In the genomic region with DNA sequence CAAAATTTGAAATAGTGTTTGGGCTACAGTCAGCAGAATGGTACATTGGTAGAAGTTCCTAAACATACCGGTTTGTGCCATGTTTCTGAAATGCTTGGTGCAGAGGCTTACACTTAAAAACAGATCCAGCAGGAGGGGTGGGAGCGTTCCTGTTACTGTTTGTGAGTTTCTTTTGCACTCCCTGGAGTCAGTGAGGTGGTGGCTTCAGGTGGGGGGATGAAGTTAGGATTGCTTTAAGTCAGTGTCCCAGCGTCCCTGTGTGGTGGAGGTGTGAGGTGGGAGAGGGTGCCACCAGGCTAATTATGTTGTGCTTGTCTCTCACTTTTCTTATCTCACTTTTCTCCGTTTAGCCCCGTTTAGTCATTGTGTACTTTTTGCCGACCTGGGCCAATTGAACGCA, we compare ENCODE assay signal across 17 cellular contexts. TPM values are rescaled to one million over a fixed set of nuclear protein-coding genes. Genes with fewer than 3 reads are reported as not detected.
A peak's percentile ranks its signal among the peaks of the same experiment; 100 is the strongest.
DNase-seq lines count a peak whose midpoint lies in the region; ATAC-seq and TF ChIP-seq lines count a peak whose summit lies in the region.
"Had no signal": no experiment of that assay in that cellular context is flagged by ENCODE, and none has a peak within 500 bp of the region (broad histone marks: within the 10 kb centered on the region; RNA-seq: fewer than 3 reads in every experiment).

No MANE protein-coding gene starts in this region.

- H3K4me2 ChIP-seq in neural progenitor cell = peak overlapping the region; percentile 22

- H3K9me3 ChIP-seq in CD8-positive, alpha-beta T cell (ENCODE audit: low read length) = no peaks in the 10 kb centered on the region
- H3K9me3 ChIP-seq in HUES48 (ENCODE audit: control insufficient read depth, insufficient read depth, low read length) (no peaks in the 10 kb centered on the region), neural progenitor cell (ENCODE audit: low read depth) (no peaks in the 10 kb centered on the region), Peyer's patch (no peaks in the 10 kb centered on the region)

- H3F3A ChIP-seq in neural progenitor cell (ENCODE audit: low read depth) = peaks cover 18% of the 10 kb centered on the region

- H3K4me1 ChIP-seq in CD8-positive, alpha-beta T cell (ENCODE audit: insufficient read depth, low read length) = peaks cover 55% of the 10 kb centered on the region
- H3K4me1 ChIP-seq in HUES48 (ENCODE audit: control insufficient read depth, insufficient read depth, low read length) (peaks cover 66% of the 10 kb centered on the region), neural progenitor cell (peaks cover 37% of the 10 kb centered on the region), Peyer's patch (peaks cover 0 to 56% (median 0%) of the 10 kb centered on the region in 4 donors)

- ATAC-seq in CD8-positive, alpha-beta T cell = no peak
- no peak for ATAC-seq in GM19328 (IDR thresholded peaks at IDR 0.05; ENCODE audit: unreplicated experiment)
- ATAC-seq: SK-N-SH treated with all-trans-retinoic acid at 6 μM for 48 hours had no signal

- no peaks in the 10 kb centered on the region for H3K36me3 ChIP-seq in CD8-positive, alpha-beta T cell (ENCODE audit: insufficient read depth, low read length)
- H3K36me3 ChIP-seq in HUES48 (ENCODE audit: control insufficient read depth, insufficient read depth, low read length) = no peaks in the 10 kb centered on the region
- H3K36me3 ChIP-seq in neural progenitor cell = no peaks in the 10 kb centered on the region
- H3K36me3 ChIP-seq in Peyer's patch = no peaks in the 10 kb centered on the region

- H4K20me1 ChIP-seq in neural progenitor cell (ENCODE audit: low read depth) = peaks cover 100% of the 10 kb centered on the region

- no peak overlapping the region for H3K4me3 ChIP-seq in CD8-positive, alpha-beta T cell (ENCODE audit: low read depth, low read length)
- H3K4me3 ChIP-seq in HUES48 (ENCODE audit: low read depth, low read length) (no peak overlapping the region), neural progenitor cell (no peak overlapping the region), Peyer's patch (no peak overlapping the region)

- CTCF ChIA-PET in CD8-positive, alpha-beta T cell (lab: Charles Lee) = no interaction called here

- peaks cover 32% of the 10 kb centered on the region for H3K36me3 Mint-ChIP-seq in CD8-positive, alpha-beta T cell
- H3K36me3 Mint-ChIP-seq in glutamatergic neuron (ENCODE audit: unreplicated experiment) (no peaks in the 10 kb centered on the region), neural progenitor cell (peaks cover 24% of the 10 kb centered on the region)

- no peak for TF ChIP-seq POLR2A in Peyer's patch (IDR thresholded peaks at IDR 0.05)

- H3K9ac ChIP-seq in HUES48 (ENCODE audit: low read depth, low read length) = no peak overlapping the region
- no peak overlapping the region for H3K9ac ChIP-seq in neural progenitor cell

- intact Hi-C loops in CD8-positive, alpha-beta T cell (cut with DNase I, micrococcal nuclease) = no loop called here

- H3K4me1 Mint-ChIP-seq in CD8-positive, alpha-beta T cell (ENCODE audit: low read depth) = peaks cover 78% of the 10 kb centered on the region
- H3K4me1 Mint-ChIP-seq in glutamatergic neuron (ENCODE audit: low read depth, unreplicated experiment) (peaks cover 30% of the 10 kb centered on the region), neural progenitor cell (peaks cover 20% of the 10 kb centered on the region)

- TF ChIP-seq CTCF in CD8-positive, alpha-beta T cell (IDR thresholded peaks at IDR 0.05) = no peak
- TF ChIP-seq CTCF in glutamatergic neuron (IDR thresholded peaks at IDR 0.05; ENCODE audit: partially characterized antibody, unreplicated experiment) (no peak), neural progenitor cell (IDR thresholded peaks at IDR 0.05) (no peak), Peyer's patch (IDR thresholded peaks at IDR 0.05) (no peak)

- no peak overlapping the region for H3K4me3 Mint-ChIP-seq in CD8-positive, alpha-beta T cell
- H3K4me3 Mint-ChIP-seq in glutamatergic neuron (ENCODE audit: unreplicated experiment) = no peak overlapping the region
- no peak overlapping the region for H3K4me3 Mint-ChIP-seq in neural progenitor cell
- H3K4me3 Mint-ChIP-seq: B cell had no signal

- no peaks in the 10 kb centered on the region for H3K27me3 ChIP-seq in CD8-positive, alpha-beta T cell (ENCODE audit: insufficient read depth, low read length)
- H3K27me3 ChIP-seq in HUES48 (ENCODE audit: control insufficient read depth, insufficient read depth, low read length) (no peaks in the 10 kb centered on the region), neural progenitor cell (no peaks in the 10 kb centered on the region), Peyer's patch (no peaks in the 10 kb centered on the region)

- H3K27ac ChIP-seq in CD8-positive, alpha-beta T cell (ENCODE audit: low read depth, low read length) = no peak overlapping the region
- H3K27ac ChIP-seq in HUES48 (ENCODE audit: low read depth, low read length) (peak overlapping the region; percentile 7), neural progenitor cell (no peak overlapping the region), caudate nucleus (ENCODE audit: low read depth, low read length) (no peak overlapping the region), Peyer's patch (no peak overlapping the region)

- POLR2A ChIA-PET in CD8-positive, alpha-beta T cell (lab: Charles Lee) = no interaction called here

- H3K27me3 Mint-ChIP-seq in CD8-positive, alpha-beta T cell (ENCODE audit: low read depth) = no peaks in the 10 kb centered on the region
- H3K27me3 Mint-ChIP-seq in glutamatergic neuron (ENCODE audit: unreplicated experiment) (no peaks in the 10 kb centered on the region), neural progenitor cell (ENCODE audit: insufficient read depth, low read depth) (peaks cover 3% of the 10 kb centered on the region)
- H3K27me3 Mint-ChIP-seq: B cell had no signal

- H3K27ac Mint-ChIP-seq in CD8-positive, alpha-beta T cell = peak overlapping the region; percentile 52
- H3K27ac Mint-ChIP-seq in glutamatergic neuron (ENCODE audit: unreplicated experiment) = peak overlapping the region; percentile 14
- H3K27ac Mint-ChIP-seq in neural progenitor cell = no peak overlapping the region
- H3K27ac Mint-ChIP-seq: B cell had no signal

- no peak overlapping the region for H2AFZ ChIP-seq in neural progenitor cell (replicated peaks)

- no peak for DNase-seq in CD8-positive, alpha-beta T cell
- DNase-seq in glutamatergic neuron (no peak), neural progenitor cell (ENCODE audit: low spot score) (no peak), caudate nucleus (lab: John Stamatoyannopoulos, UW) (no peak), Peyer's patch (no peak), hippocampal formation (lab: John Stamatoyannopoulos, UW) (no peak)
- DNase-seq: ACHN, HCEC 1CT, KBM-7, NCI-H1092, NCI-H187, NCI-H69, Right ventricle myocardium superior had no signal

- no peaks in the 10 kb centered on the region for H3K9me3 Mint-ChIP-seq in CD8-positive, alpha-beta T cell
- H3K9me3 Mint-ChIP-seq in glutamatergic neuron (ENCODE audit: unreplicated experiment) (peaks cover 7% of the 10 kb centered on the region), neural progenitor cell (peaks cover 5% of the 10 kb centered on the region)

- H3K79me2 ChIP-seq in neural progenitor cell (ENCODE audit: low read depth) = peaks cover 100% of the 10 kb centered on the region

RNA-seq across cellular contexts. Expression of a gene that starts 9.7 kb away (rescaled TPM):
- total RNA-seq in CD8-positive, alpha-beta T cell = 100 to 1,000 TPM in 1 of 2 experiments, 10 to 100 TPM in 1; 85.3 to 106 TPM
- total RNA-seq in glutamatergic neuron (ENCODE audit: unreplicated experiment) (62.0 TPM), neural progenitor cell (ENCODE audit: low replicate concordance) (35.9 and 60.0 TPM in 2 replicates), Peyer's patch (100 to 1,000 TPM in 1 of 4 donors, 10 to 100 TPM in 3; 43.6 to 169 (median 54.0) TPM)
